8 cellular contexts compared by ENCODE assay signal in the genomic region with DNA sequence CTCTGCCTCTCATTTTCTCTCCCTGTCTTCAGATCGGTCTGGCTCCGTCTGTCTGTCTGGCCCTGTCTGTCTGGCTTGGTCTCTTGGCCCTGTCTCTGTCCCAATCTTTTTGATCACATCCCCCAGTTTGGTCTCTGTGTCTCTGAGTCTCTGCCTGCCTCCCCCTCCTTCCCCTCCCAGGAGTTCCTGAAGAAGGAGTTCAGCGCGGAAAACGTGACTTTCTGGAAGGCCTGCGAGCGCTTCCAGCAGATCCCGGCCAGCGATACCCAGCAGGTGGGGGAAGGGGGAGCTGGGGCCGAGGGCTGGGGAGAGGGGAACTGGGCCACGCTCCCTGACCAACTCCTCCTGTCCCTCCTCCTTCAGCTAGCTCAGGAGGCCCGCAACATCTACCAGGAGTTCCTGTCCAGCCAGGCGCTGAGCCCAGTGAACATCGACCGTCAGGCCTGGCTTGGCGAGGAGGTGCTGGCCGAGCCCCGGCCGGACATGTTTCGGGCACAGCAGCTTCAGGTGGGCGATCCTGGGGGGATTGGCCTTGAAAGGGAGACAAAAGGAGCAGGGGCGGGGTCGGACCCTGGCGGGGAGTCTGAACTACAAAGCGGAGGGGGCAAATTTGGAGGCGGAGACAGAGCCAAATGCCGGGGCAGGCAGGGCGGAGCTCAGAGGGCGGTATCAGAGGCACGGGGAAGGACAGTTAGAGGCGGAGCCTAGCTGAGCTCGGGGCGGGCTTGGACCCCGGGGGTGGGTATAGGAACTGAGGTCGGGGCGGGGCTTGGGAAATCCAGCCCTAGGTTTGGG. TPM values are rescaled to one million over a fixed set of nuclear protein-coding genes. Genes with fewer than 3 reads are reported as not detected.
A peak's percentile ranks its signal among the peaks of the same experiment; 100 is the strongest.
DNase-seq lines count a peak whose midpoint lies in the region; ATAC-seq and TF ChIP-seq lines count a peak whose summit lies in the region.

No MANE protein-coding gene starts in this region.

- H3K4me3 Mint-ChIP-seq in natural killer cell treated with Interleukin-12 subunit alpha and Interleukin-12 subunit beta and Interleukin-15 and Interleukin-18, amount 100 ng/mL, for 72 hours, result no peak overlapping the region

- no peak for TF ChIP-seq CTCF in brain microvascular endothelial cell (IDR thresholded peaks at IDR 0.05; ENCODE audit: low read depth, low read length, missing control alignments)

- peaks cover 6% of the 10 kb centered on the region for H3K36me3 Mint-ChIP-seq in natural killer cell treated with Interleukin-12 subunit alpha and Interleukin-12 subunit beta and Interleukin-15 and Interleukin-18, amount 100 ng/mL, for 72 hours

- peaks cover 55 to 58% (median 57%) of the 10 kb centered on the region in 3 donors for H3K4me1 ChIP-seq in skeletal muscle tissue (ENCODE audit: control insufficient read depth in 3 of 3, insufficient read depth in 3 of 3, low read length in 3 of 3)

- H3K27ac Mint-ChIP-seq in natural killer cell treated with Interleukin-12 subunit alpha and Interleukin-12 subunit beta and Interleukin-15 and Interleukin-18, amount 100 ng/mL, for 72 hours, result no peak overlapping the region

- peaks cover 42 to 50% of the 10 kb centered on the region in 2 donors for H3K4me1 Mint-ChIP-seq in natural killer cell treated with Interleukin-12 subunit alpha and Interleukin-12 subunit beta and Interleukin-15 and Interleukin-18, amount 100 ng/mL, for 72 hours (ENCODE audit: low read depth in 2 of 2)

- in situ Hi-C loops in brain microvascular endothelial cell (cut with HindIII; ENCODE audit: low pct_ligation_motif_present, low sequenced_read_pairs), result no loop called here

- H3K27me3 ChIP-seq in brain microvascular endothelial cell (replicated peaks) (no peaks in the 10 kb centered on the region), skeletal muscle tissue (ENCODE audit: control insufficient read depth in 3 of 3, insufficient read depth in 3 of 3, low read length in 3 of 3) (no peaks in the 10 kb centered on the region)

- H3K27ac ChIP-seq in brain microvascular endothelial cell (peak overlapping the region; percentile 31), skeletal muscle tissue (ENCODE audit: low read depth, low read length) (peak overlapping the region; percentile 92)

- H3K4me3 ChIP-seq in brain microvascular endothelial cell (ENCODE audit: low read depth, low read length), result peak overlapping the region; percentile 52
- peak overlapping the region; percentile 76 to 79 (median 78) for H3K4me3 ChIP-seq in skeletal muscle tissue (ENCODE audit: low read length in 3 of 3)

- peak in 66 of 76 experiments; percentile 11 to 82 (median 50) for DNase-seq in HUDEP-2 (lab: John Stamatoyannopoulos, UW; ENCODE audit: unreplicated experiment in 76 of 76)
- peak; percentile 76 for DNase-seq in brain microvascular endothelial cell
- DNase-seq in iPS-NIHi11 (ENCODE audit: low spot score), result peak; percentile 93
- DNase-seq in DMS 273 (lab: John Stamatoyannopoulos, UW; ENCODE audit: unreplicated experiment), result no peak
- DNase-seq in natural killer cell treated with Interleukin-12 subunit alpha and Interleukin-12 subunit beta and Interleukin-15 and Interleukin-18, amount 100 ng/mL, for 72 hours (ENCODE audit: low spot score), result no peak
- no peak for DNase-seq in germinal center (ENCODE audit: low spot score)
- no peak for DNase-seq in H4 (ENCODE audit: low spot score)

- no peaks in the 10 kb centered on the region for H3K27me3 Mint-ChIP-seq in natural killer cell treated with Interleukin-12 subunit alpha and Interleukin-12 subunit beta and Interleukin-15 and Interleukin-18, amount 100 ng/mL, for 72 hours

- ATAC-seq in natural killer cell treated with Interleukin-12 subunit alpha and Interleukin-12 subunit beta and Interleukin-15 and Interleukin-18, amount 100 ng/mL, for 72 hours, result no peak

- H3K9ac ChIP-seq in skeletal muscle tissue (ENCODE audit: low read depth in 1 of 3, low read length in 3 of 3), result peak overlapping the region; percentile 77 to 91 (median 88)

- no peaks in the 10 kb centered on the region for H3K9me3 Mint-ChIP-seq in natural killer cell treated with Interleukin-12 subunit alpha and Interleukin-12 subunit beta and Interleukin-15 and Interleukin-18, amount 100 ng/mL, for 72 hours

- no peaks in the 10 kb centered on the region for H3K9me3 ChIP-seq in skeletal muscle tissue (ENCODE audit: control insufficient read depth in 3 of 3, low read length in 3 of 3)

- H3K36me3 ChIP-seq in brain microvascular endothelial cell (replicated peaks) (no peaks in the 10 kb centered on the region), skeletal muscle tissue (ENCODE audit: control insufficient read depth in 3 of 3, insufficient read depth in 3 of 3, low read length in 3 of 3) (no peaks in the 10 kb centered on the region)

RNA-seq across cellular contexts. Expression of gene RGS14, which starts 9.0 kb away (rescaled TPM):
- total RNA-seq in skeletal muscle tissue, result 12.5 TPM
- 10 to 100 TPM; 26.5 to 45.4 TPM for total RNA-seq in natural killer cell treated with Interleukin-12 subunit alpha and Interleukin-12 subunit beta and Interleukin-15 and Interleukin-18, amount 100 ng/mL, for 72 hours
- total RNA-seq in H4 (2014; rRNA removed; shearing (Covaris generic)), result 26.2 and 28.1 TPM in 2 replicates

RNA-seq across cellular contexts. Expression of gene LMAN2, which starts 15.3 kb away (rescaled TPM):
- 124 TPM for total RNA-seq in skeletal muscle tissue
- total RNA-seq in natural killer cell treated with Interleukin-12 subunit alpha and Interleukin-12 subunit beta and Interleukin-15 and Interleukin-18, amount 100 ng/mL, for 72 hours, result 100 to 1,000 TPM; 136 to 150 TPM
- 745 and 800 TPM in 2 replicates for total RNA-seq in H4 (2014; rRNA removed; shearing (Covaris generic))

RNA-seq across cellular contexts. Expression of gene SLC34A1, which starts 17.5 kb away (rescaled TPM):
- total RNA-seq in skeletal muscle tissue, result not detected
- not detected for total RNA-seq in natural killer cell treated with Interleukin-12 subunit alpha and Interleukin-12 subunit beta and Interleukin-15 and Interleukin-18, amount 100 ng/mL, for 72 hours
- not detected in 2 replicates for total RNA-seq in H4 (2014; rRNA removed; shearing (Covaris generic))

RNA-seq across cellular contexts. Expression of gene PFN3, which starts 33.7 kb away (rescaled TPM):
- total RNA-seq in skeletal muscle tissue, result not detected
- total RNA-seq in natural killer cell treated with Interleukin-12 subunit alpha and Interleukin-12 subunit beta and Interleukin-15 and Interleukin-18, amount 100 ng/mL, for 72 hours, result not detected
- total RNA-seq in H4 (2014; rRNA removed; shearing (Covaris generic)), result not detected in 2 replicates

RNA-seq across cellular contexts. Expression of gene F12, which starts 42.6 kb away (rescaled TPM):
- total RNA-seq in skeletal muscle tissue, result not detected
- total RNA-seq in natural killer cell treated with Interleukin-12 subunit alpha and Interleukin-12 subunit beta and Interleukin-15 and Interleukin-18, amount 100 ng/mL, for 72 hours, result under 1 TPM in 1 of 2 donors, not detected in 1; 0.45 TPM
- 5.8 and 7.3 TPM in 2 replicates for total RNA-seq in H4 (2014; rRNA removed; shearing (Covaris generic))

Comparison
In these comparisons a context has a peak if more than half of its experiments do, and no peak if none do; other contexts are left out.
1. DNase-seq: peak in HUDEP-2 (66 of 76), brain microvascular endothelial cell (single experiment) and iPS-NIHi11 (single experiment); none in DMS 273 (single experiment), natural killer cell treated with Interleukin-12 subunit alpha and Interleukin-12 subunit beta and Interleukin-15 and Interleukin-18, amount 100 ng/mL, for 72 hours (single experiment), germinal center (single experiment) and H4 (single experiment).